In the genomic region with DNA sequence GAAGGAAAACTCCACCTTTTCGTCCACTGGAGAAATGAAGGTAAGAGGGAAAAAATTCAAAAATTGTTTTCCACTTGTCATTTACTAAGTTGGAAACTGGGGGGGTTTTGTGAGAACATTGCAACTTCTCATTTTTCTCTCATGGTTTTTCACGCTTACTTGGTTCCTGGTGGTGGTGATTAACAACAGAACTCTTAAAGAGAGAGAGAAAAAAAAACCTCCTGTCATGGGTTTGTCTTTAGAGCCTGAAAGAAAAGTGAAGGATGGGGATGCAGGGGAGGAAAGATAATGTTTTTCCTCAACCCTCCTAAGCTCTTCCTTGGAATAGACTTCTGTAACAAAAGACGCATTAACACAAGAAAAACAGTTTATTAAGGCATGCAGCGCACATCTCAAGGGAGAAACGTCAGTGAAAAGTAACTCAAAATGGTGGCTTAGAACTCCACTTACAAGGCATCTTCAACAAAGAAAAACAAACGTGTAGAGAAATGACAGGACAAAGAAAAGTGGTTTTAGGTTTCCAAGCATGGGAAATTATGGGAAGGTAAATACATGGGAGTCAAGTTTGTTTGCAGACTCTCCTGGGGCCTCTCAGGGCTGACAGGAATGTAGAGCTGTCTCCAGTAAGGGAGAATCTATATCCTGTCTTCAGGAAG, we compare ENCODE assay signal across 1 cellular context.
TF ChIP-seq lines count a peak whose summit lies in the region.

No MANE protein-coding gene starts in this region.

TF ChIP-seq in GM12878, 131 proteins besides CTCF, POLR2A, EP300 and RAD21 (continued from another document):
- TF ChIP-seq, protein P1, sequence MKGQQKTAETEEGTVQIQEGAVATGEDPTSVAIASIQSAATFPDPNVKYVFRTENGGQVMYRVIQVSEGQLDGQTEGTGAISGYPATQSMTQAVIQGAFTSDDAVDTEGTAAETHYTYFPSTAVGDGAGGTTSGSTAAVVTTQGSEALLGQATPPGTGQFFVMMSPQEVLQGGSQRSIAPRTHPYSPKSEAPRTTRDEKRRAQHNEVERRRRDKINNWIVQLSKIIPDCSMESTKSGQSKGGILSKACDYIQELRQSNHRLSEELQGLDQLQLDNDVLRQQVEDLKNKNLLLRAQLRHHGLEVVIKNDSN (IDR thresholded peaks at IDR 0.05; ENCODE audit: borderline replicate concordance, extremely low read length, insufficient read depth, low read depth, low read length), result no peak
- TF ChIP-seq, protein P2, sequence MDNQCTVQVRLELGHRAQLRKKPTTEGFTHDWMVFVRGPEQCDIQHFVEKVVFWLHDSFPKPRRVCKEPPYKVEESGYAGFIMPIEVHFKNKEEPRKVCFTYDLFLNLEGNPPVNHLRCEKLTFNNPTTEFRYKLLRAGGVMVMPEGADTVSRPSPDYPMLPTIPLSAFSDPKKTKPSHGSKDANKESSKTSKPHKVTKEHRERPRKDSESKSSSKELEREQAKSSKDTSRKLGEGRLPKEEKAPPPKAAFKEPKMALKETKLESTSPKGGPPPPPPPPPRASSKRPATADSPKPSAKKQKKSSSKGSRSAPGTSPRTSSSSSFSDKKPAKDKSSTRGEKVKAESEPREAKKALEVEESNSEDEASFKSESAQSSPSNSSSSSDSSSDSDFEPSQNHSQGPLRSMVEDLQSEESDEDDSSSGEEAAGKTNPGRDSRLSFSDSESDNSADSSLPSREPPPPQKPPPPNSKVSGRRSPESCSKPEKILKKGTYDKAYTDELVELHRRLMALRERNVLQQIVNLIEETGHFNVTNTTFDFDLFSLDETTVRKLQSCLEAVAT (IDR thresholded peaks at IDR 0.05), result no peak
- TF ChIP-seq TCF7 (IDR thresholded peaks at IDR 0.05; ENCODE audit: borderline replicate concordance) (no peak), CHD4 (IDR thresholded peaks at IDR 0.05) (no peak), CREB1 (IDR thresholded peaks at IDR 0.05; ENCODE audit: low read depth) (peak; percentile 10; the same call in 1 of the 2 replicates), SRF (IDR thresholded peaks at IDR 0.05; ENCODE audit: low read depth in 2 of 2, low read length in 2 of 2) (no peak), GABPA (IDR thresholded peaks at IDR 0.05; ENCODE audit: low read depth) (no peak), MXI1 (IDR thresholded peaks at IDR 0.05; ENCODE audit: low read depth, low read length) (no peak; the same call in 1 of the 2 replicates), EGR1 (IDR thresholded peaks at IDR 0.05; ENCODE audit: borderline replicate concordance in 1 of 2, low read depth in 2 of 2, low read length in 2 of 2) (no peak), NFIC (IDR thresholded peaks at IDR 0.05; ENCODE audit: low read depth, low read length) (peak; percentile 92), MYB (IDR thresholded peaks at IDR 0.05; ENCODE audit: borderline replicate concordance, low read depth, low read length) (no peak)
- TF ChIP-seq, protein P3, sequence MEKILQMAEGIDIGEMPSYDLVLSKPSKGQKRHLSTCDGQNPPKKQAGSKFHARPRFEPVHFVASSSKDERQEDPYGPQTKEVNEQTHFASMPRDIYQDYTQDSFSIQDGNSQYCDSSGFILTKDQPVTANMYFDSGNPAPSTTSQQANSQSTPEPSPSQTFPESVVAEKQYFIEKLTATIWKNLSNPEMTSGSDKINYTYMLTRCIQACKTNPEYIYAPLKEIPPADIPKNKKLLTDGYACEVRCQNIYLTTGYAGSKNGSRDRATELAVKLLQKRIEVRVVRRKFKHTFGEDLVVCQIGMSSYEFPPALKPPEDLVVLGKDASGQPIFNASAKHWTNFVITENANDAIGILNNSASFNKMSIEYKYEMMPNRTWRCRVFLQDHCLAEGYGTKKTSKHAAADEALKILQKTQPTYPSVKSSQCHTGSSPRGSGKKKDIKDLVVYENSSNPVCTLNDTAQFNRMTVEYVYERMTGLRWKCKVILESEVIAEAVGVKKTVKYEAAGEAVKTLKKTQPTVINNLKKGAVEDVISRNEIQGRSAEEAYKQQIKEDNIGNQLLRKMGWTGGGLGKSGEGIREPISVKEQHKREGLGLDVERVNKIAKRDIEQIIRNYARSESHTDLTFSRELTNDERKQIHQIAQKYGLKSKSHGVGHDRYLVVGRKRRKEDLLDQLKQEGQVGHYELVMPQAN (conservative IDR thresholded peaks at IDR 0.05), result no peak
TF ChIP-seq in GM12878: peak in this region for 37.
